In genomic region chr14:103551338-103551762, GRCh38 we compare ENCODE assay signal across 8 cellular contexts. TPM values are rescaled to one million over a fixed set of nuclear protein-coding genes. Genes with fewer than 3 reads are reported as not detected.
DNase-seq lines count a peak whose midpoint lies in the region; ATAC-seq, FAIRE-seq and TF ChIP-seq lines count a peak whose summit lies in the region.
"Had no signal": no experiment of that assay in that cellular context is flagged by ENCODE, and none has a peak within 500 bp of the region (broad histone marks: within the 10 kb centered on the region; RNA-seq: fewer than 3 reads in every experiment).

No MANE protein-coding gene starts in this region.

- no peak overlapping the region for H2AFZ ChIP-seq in neuronal stem cell (ENCODE audit: low read length)

- no peak overlapping the region for H3K4me2 ChIP-seq in neuronal stem cell (ENCODE audit: insufficient read depth, low read length, poor library complexity, severe bottlenecking)

- peak overlapping the region; percentile 43 for H2BK15ac ChIP-seq in neuronal stem cell (ENCODE audit: low read length)

- peaks cover 0 to 3% of the 10 kb centered on the region in 2 donors for H3K36me3 ChIP-seq in ascending aorta
- peaks cover 0 to 5% of the 10 kb centered on the region in 2 donors for H3K36me3 ChIP-seq in neuronal stem cell (replicated peaks in 1 of 2; ENCODE audit: control insufficient read depth in 2 of 2, insufficient read depth in 2 of 2, low read length in 2 of 2)
- no peaks in the 10 kb centered on the region for H3K36me3 ChIP-seq in vagina

- TF ChIP-seq CTCF in ascending aorta (IDR thresholded peaks at IDR 0.05) (no peak), vagina (IDR thresholded peaks at IDR 0.05) (no peak)

- peak overlapping the region; percentile 90 for H2AK5ac ChIP-seq in neuronal stem cell (ENCODE audit: low read depth, low read length)

- H3K4ac ChIP-seq in neuronal stem cell (ENCODE audit: low read length), result peak overlapping the region; percentile 66

- H3K9me3 ChIP-seq in ascending aorta (no peaks in the 10 kb centered on the region), neuronal stem cell (replicated peaks in 1 of 2; ENCODE audit: control insufficient read depth in 2 of 2, insufficient read depth in 1 of 2, low read depth in 1 of 2, low read length in 2 of 2) (no peaks in the 10 kb centered on the region), vagina (no peaks in the 10 kb centered on the region)

- H3K4me3 ChIP-seq in ascending aorta (peak overlapping the region; percentile 36 to 48), neuronal stem cell (ENCODE audit: low read length in 2 of 2) (no peak overlapping the region), vagina (peak overlapping the region in 1 of 2 donors; percentile 3)

- intact Hi-C loops in ascending aorta (cut with DNase I) (loop anchor here (2.0 to 10.0 kb wide), 3 partner anchors 39 to 1237 kb away; partner anchors contain the start of genes EIF5 and ZNF839), Right ventricle myocardium superior (cut with DNase I) (no loop called here), vagina (cut with DNase I) (loop anchor here (2.0 kb wide), 1 partner anchor 31 kb away; no protein-coding TSS in a partner anchor)

- FAIRE-seq in H54 (lab: Jason Lieb, UNC), result no peak

- H3K27me3 ChIP-seq in ascending aorta, result no peaks in the 10 kb centered on the region
- no peaks in the 10 kb centered on the region for H3K27me3 ChIP-seq in neuronal stem cell (ENCODE audit: control insufficient read depth in 3 of 3, insufficient read depth in 3 of 3, low read depth in 1 of 3, low read length in 3 of 3)
- H3K27me3 ChIP-seq in vagina, result no peaks in the 10 kb centered on the region

- H3K27ac ChIP-seq in ascending aorta (peak overlapping the region; percentile 95 to 97), neuronal stem cell (replicated peaks; ENCODE audit: low read length) (no peak overlapping the region), vagina (peak overlapping the region; percentile 87)

- peak overlapping the region; percentile 61 for H2BK120ac ChIP-seq in neuronal stem cell (ENCODE audit: low read depth, low read length)

- peak; percentile 66 for ATAC-seq in Right ventricle myocardium superior (ENCODE audit: poor library complexity)

- peak overlapping the region; percentile 76 for H3K18ac ChIP-seq in neuronal stem cell (ENCODE audit: low read length)

- TF ChIP-seq POLR2A in vagina (IDR thresholded peaks at IDR 0.05) (no peak), H54 (IDR thresholded peaks at IDR 0.05; ENCODE audit: low read depth, low read length) (no peak)

- peak overlapping the region; percentile 73 for H3K23ac ChIP-seq in neuronal stem cell (ENCODE audit: low read depth, low read length, poor library complexity)

- peak overlapping the region; percentile 89 for H4K8ac ChIP-seq in neuronal stem cell (ENCODE audit: low read depth, low read length)

- H3K14ac ChIP-seq in neuronal stem cell (ENCODE audit: low read length), result peak overlapping the region; percentile 14

- H3K9ac ChIP-seq in neuronal stem cell (ENCODE audit: low read depth, low read length, poor library complexity), result peak overlapping the region; percentile 32

- H3K79me1 ChIP-seq in neuronal stem cell (ENCODE audit: low read depth, low read length), result peaks cover 7% of the 10 kb centered on the region

- WGBS in neuronal stem cell (ENCODE audit: extremely low coverage in 2 of 2, insufficient read length in 2 of 2, insufficient replicate concordance in 1 of 2), 2 donors, result no CpG with 5 or more reads among the region's 17 CpGs

- H3K4me1 ChIP-seq in ascending aorta (peaks cover 19 to 41% of the 10 kb centered on the region in 2 donors), neuronal stem cell (ENCODE audit: control insufficient read depth in 2 of 2, insufficient read depth in 1 of 2, low read depth in 1 of 2, low read length in 2 of 2) (peaks cover 6 to 10% of the 10 kb centered on the region in 2 donors), vagina (peaks cover 45% of the 10 kb centered on the region)

- H2BK5ac ChIP-seq in neuronal stem cell (ENCODE audit: low read length), result peak overlapping the region; percentile 94

- peak overlapping the region; percentile 84 for H2BK12ac ChIP-seq in neuronal stem cell (ENCODE audit: low read length)

- H4K91ac ChIP-seq in neuronal stem cell (ENCODE audit: low read depth, low read length, poor library complexity), result no peak overlapping the region

- DNase-seq in ascending aorta (ENCODE audit: low spot score in 2 of 2), result peak; percentile 53 to 92
- DNase-seq in Right ventricle myocardium superior, result peak; percentile 88
- DNase-seq in neuronal stem cell (ENCODE audit: low spot score), result no peak
- DNase-seq in vagina (ENCODE audit: extremely low spot score in 2 of 2), result no peak
- no peak for DNase-seq in H54 (ENCODE audit: insufficient read length, low spot score)
- DNase-seq in NCI-H2171 (lab: John Stamatoyannopoulos, UW), result no peak
- no peak for DNase-seq in NOMO-1 treated with dmso at 0.1 percent for 144 hours (lab: John Stamatoyannopoulos, UW; ENCODE audit: unreplicated experiment)
- DNase-seq: stimulated activated CD8-positive, alpha-beta memory T cell treated with anti-CD3 and anti-CD28 coated beads, Interleukin-4, amount 100 ng/mL, for 48 hours had no signal

RNA-seq across cellular contexts. Expression of gene BAG5, which starts 11.1 kb away (rescaled TPM):
- total RNA-seq in ascending aorta (7.1 TPM), Right ventricle myocardium superior (14.3 TPM), vagina (21.6 TPM)
- 11.7 TPM for polyA plus RNA-seq in neuronal stem cell (2013, experiment 1 of 2)
- 11.8 TPM for polyA plus RNA-seq in neuronal stem cell (2013, experiment 2 of 2)

RNA-seq across cellular contexts. Expression of gene COA8, which starts 11.4 kb away (rescaled TPM):
- total RNA-seq in ascending aorta (37.7 TPM), Right ventricle myocardium superior (60.6 TPM), vagina (17.2 TPM)
- polyA plus RNA-seq in neuronal stem cell (2013, experiment 1 of 2), result 45.8 TPM
- 47.5 TPM for polyA plus RNA-seq in neuronal stem cell (2013, experiment 2 of 2)

RNA-seq across cellular contexts. Expression of gene TRMT61A, which starts 22.4 kb away (rescaled TPM):
- total RNA-seq in ascending aorta, result 31.2 TPM
- 5.0 TPM for total RNA-seq in Right ventricle myocardium superior
- polyA plus RNA-seq in neuronal stem cell (2013, experiment 1 of 2), result 2.1 TPM
- 2.2 TPM for polyA plus RNA-seq in neuronal stem cell (2013, experiment 2 of 2)
- total RNA-seq in vagina, result 17.7 TPM

RNA-seq across cellular contexts. Expression of gene CKB, which starts 28.7 kb away (rescaled TPM):
- total RNA-seq in ascending aorta, result 144 TPM
- total RNA-seq in Right ventricle myocardium superior, result 702 TPM
- polyA plus RNA-seq in neuronal stem cell (2013, experiment 1 of 2), result 418 TPM
- polyA plus RNA-seq in neuronal stem cell (2013, experiment 2 of 2), result 412 TPM
- total RNA-seq in vagina, result 179 TPM

Comparison
In these comparisons a context has a peak if more than half of its experiments do, and no peak if none do; other contexts are left out.
1. DNase-seq: peak in ascending aorta (2 of 2) and Right ventricle myocardium superior (single experiment); none in neuronal stem cell (single experiment), vagina (0 of 2), H54 (single experiment), NCI-H2171 (single experiment) and NOMO-1 treated with dmso at 0.1 percent for 144 hours (single experiment).
2. H3K4me3 ChIP-seq: peak in ascending aorta (2 of 2); none in neuronal stem cell (0 of 2).